Comparison of ENCODE assay signal across 8 cellular contexts in the genomic region with DNA sequence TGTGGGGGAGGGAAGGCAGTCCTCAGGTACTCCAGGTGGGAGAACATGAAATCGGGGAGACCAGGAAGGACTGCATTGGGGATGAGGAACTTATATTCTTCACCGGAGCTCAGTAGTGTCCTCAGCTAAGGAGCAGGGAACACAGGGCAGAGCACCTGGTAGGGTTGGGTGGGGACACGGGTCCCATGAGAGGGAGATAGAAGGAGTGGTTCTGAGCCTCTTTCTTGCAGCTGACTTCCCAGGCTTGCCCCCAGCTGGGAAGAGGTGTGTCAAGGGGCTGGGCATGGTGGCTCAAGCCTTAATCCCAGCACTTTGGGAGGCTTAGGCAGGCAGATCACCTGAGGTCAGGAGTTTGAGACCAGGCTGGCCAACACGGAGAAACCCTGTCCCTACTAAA. TPM values are rescaled to one million over a fixed set of nuclear protein-coding genes. Genes with fewer than 3 reads are reported as not detected.
A peak's percentile ranks its signal among the peaks of the same experiment; 100 is the strongest.
DNase-seq lines count a peak whose midpoint lies in the region; ATAC-seq, FAIRE-seq and TF ChIP-seq lines count a peak whose summit lies in the region.

No MANE protein-coding gene starts in this region.

- TF ChIP-seq CTCF in heart right ventricle (IDR thresholded peaks at IDR 0.05) (no peak), brain microvascular endothelial cell (IDR thresholded peaks at IDR 0.05; ENCODE audit: low read depth, low read length, missing control alignments) (no peak)

- intact Hi-C loops in heart right ventricle (cut with DNase I) (loop anchor here in 2 of 10 donors (5.0 kb wide), 2 partner anchors 53 to 63 kb away; partner anchors contain the start of genes E2F4 (in 1 of the 2), EXOC3L1 (in 1 of the 2) and MATCAP1 (in 1 of the 2)), Right ventricle myocardium superior (cut with DNase I) (no loop called here)

- no peak for TF ChIP-seq POLR2A in GM12892 (IDR thresholded peaks at IDR 0.05; ENCODE audit: low read depth, low read length)

- peaks cover 0 to 9% (median 0%) of the 10 kb centered on the region in 9 donors for H3K36me3 ChIP-seq in heart right ventricle
- no peaks in the 10 kb centered on the region for H3K36me3 ChIP-seq in brain microvascular endothelial cell (replicated peaks)
- H3K36me3 ChIP-seq in mesodermal cell (ENCODE audit: control insufficient read depth, insufficient read depth, low read length): peaks cover 8% of the 10 kb centered on the region

- H3K4me3 ChIP-seq in heart right ventricle (peak overlapping the region in 9 of 10 donors; percentile 69 to 97 (median 85)), brain microvascular endothelial cell (ENCODE audit: low read depth, low read length) (peak overlapping the region; percentile 88), mesodermal cell (ENCODE audit: extremely low read depth, insufficient read depth, low read length, poor library complexity, severe bottlenecking) (peak overlapping the region; percentile 86)

- FAIRE-seq in GM12892 (lab: Jason Lieb, UNC) (no peak), HTR-8/SVneo (lab: Jason Lieb, UNC) (no peak)

- H3K27me3 ChIP-seq in heart right ventricle (peaks cover 0 to 24% (median 0%) of the 10 kb centered on the region in 7 donors), brain microvascular endothelial cell (replicated peaks) (no peaks in the 10 kb centered on the region)

- H3K27ac ChIP-seq in heart right ventricle (peak overlapping the region; percentile 93 to 99 (median 96)), brain microvascular endothelial cell (peak overlapping the region; percentile 65), mesodermal cell (ENCODE audit: low read depth, low read length, severe bottlenecking) (peak overlapping the region; percentile 96)

- no peaks in the 10 kb centered on the region for H3K9me3 ChIP-seq in heart right ventricle
- H3K9me3 ChIP-seq in mesodermal cell (ENCODE audit: control insufficient read depth, low read length): no peaks in the 10 kb centered on the region

- 55 to 64% methylated on average over 4 of the region's 4 CpGs for WGBS in heart right ventricle, 2 donors
- WGBS in mesodermal cell (ENCODE audit: insufficient coverage in 2 of 2), 2 experiments: 84 to 88% methylated on average over 3 to 4 of the region's 4 CpGs

- in situ Hi-C loops in brain microvascular endothelial cell (cut with HindIII; ENCODE audit: low pct_ligation_motif_present, low sequenced_read_pairs): no loop called here

- no peak for ATAC-seq in heart right ventricle
- ATAC-seq in Right ventricle myocardium superior (ENCODE audit: poor library complexity): no peak
- no peak for ATAC-seq in HG02870 (IDR thresholded peaks at IDR 0.05; ENCODE audit: unreplicated experiment)

- DNase-seq in heart right ventricle (no peak), Right ventricle myocardium superior (no peak), brain microvascular endothelial cell (no peak), NCI-H1092 (lab: John Stamatoyannopoulos, UW) (no peak), GM12892 (ENCODE audit: insufficient read length) (no peak), HTR-8/SVneo (ENCODE audit: insufficient read length, low spot score) (no peak)

- H3K4me1 ChIP-seq in heart right ventricle (peaks cover 43 to 86% (median 77%) of the 10 kb centered on the region in 9 donors), mesodermal cell (ENCODE audit: control insufficient read depth, insufficient read depth, low read length, poor library complexity, severe bottlenecking) (peaks cover 62% of the 10 kb centered on the region)

RNA-seq across cellular contexts. Expression of gene FHOD1, which starts 2.1 kb away (rescaled TPM):
- 10 to 100 TPM; 11.6 to 26.2 (median 19.1) TPM for total RNA-seq in heart right ventricle
- 10 to 100 TPM; 16.6 to 71.1 TPM for polyA plus RNA-seq in heart right ventricle
- 13.5 TPM for total RNA-seq in Right ventricle myocardium superior
- 71.7 TPM for polyA plus RNA-seq in mesodermal cell (2013, experiment 1 of 2)
- 59.8 TPM for polyA plus RNA-seq in mesodermal cell (2013, experiment 2 of 2)
- 26.1 TPM for polyA plus RNA-seq in GM12892 (2012; ENCODE audit: missing spikeins)

RNA-seq across cellular contexts. Expression of gene SLC9A5, which starts 3.6 kb away (rescaled TPM):
- 1 to 10 TPM in 6 of 10 donors, under 1 TPM in 4; 0.71 to 2.4 (median 1.0) TPM for total RNA-seq in heart right ventricle
- polyA plus RNA-seq in heart right ventricle: 1 to 10 TPM in 1 of 2 donors, under 1 TPM in 1; 0.26 to 1.5 TPM
- 0.83 TPM for total RNA-seq in Right ventricle myocardium superior
- 8.8 TPM for polyA plus RNA-seq in mesodermal cell (2013, experiment 1 of 2)
- 7.5 TPM for polyA plus RNA-seq in mesodermal cell (2013, experiment 2 of 2)
- 4.4 TPM for polyA plus RNA-seq in GM12892 (2012; ENCODE audit: missing spikeins)

RNA-seq across cellular contexts. Expression of gene TMEM208, which starts 18.3 kb away (rescaled TPM):
- total RNA-seq in heart right ventricle: 10 to 100 TPM in 6 of 10 donors, 1 to 10 TPM in 4; 7.6 to 22.1 (median 11.7) TPM
- polyA plus RNA-seq in heart right ventricle: 10 to 100 TPM; 74.7 to 92.0 TPM
- total RNA-seq in Right ventricle myocardium superior: 11.0 TPM
- 44.5 TPM for polyA plus RNA-seq in mesodermal cell (2013, experiment 1 of 2)
- 37.3 TPM for polyA plus RNA-seq in mesodermal cell (2013, experiment 2 of 2)
- polyA plus RNA-seq in GM12892 (2012; ENCODE audit: missing spikeins): 34.9 TPM

RNA-seq across cellular contexts. Expression of gene PLEKHG4, which starts 34.1 kb away (rescaled TPM):
- total RNA-seq in heart right ventricle (1 to 10 TPM in 4 of 10 donors, under 1 TPM in 6; 0.25 to 2.5 (median 0.61) TPM), Right ventricle myocardium superior (0.89 TPM)
- 1 to 10 TPM; 1.3 to 2.9 TPM for polyA plus RNA-seq in heart right ventricle
- 2.7 TPM for polyA plus RNA-seq in mesodermal cell (2013, experiment 1 of 2)
- 3.4 TPM for polyA plus RNA-seq in mesodermal cell (2013, experiment 2 of 2)
- 0.32 TPM for polyA plus RNA-seq in GM12892 (2012; ENCODE audit: missing spikeins)

RNA-seq across cellular contexts. Expression of gene ELMO3, which starts 46.3 kb away (rescaled TPM):
- 1 to 10 TPM in 1 of 10 donors, under 1 TPM in 9; 0.19 to 1.1 (median 0.42) TPM for total RNA-seq in heart right ventricle
- polyA plus RNA-seq in heart right ventricle: 1 to 10 TPM; 1.3 to 1.9 TPM
- total RNA-seq in Right ventricle myocardium superior: 0.54 TPM
- 2.7 TPM for polyA plus RNA-seq in mesodermal cell (2013, experiment 1 of 2)
- polyA plus RNA-seq in mesodermal cell (2013, experiment 2 of 2): 2.3 TPM
- 1.2 TPM for polyA plus RNA-seq in GM12892 (2012; ENCODE audit: missing spikeins)
